34 cellular contexts compared by ENCODE assay signal in the genomic region with DNA sequence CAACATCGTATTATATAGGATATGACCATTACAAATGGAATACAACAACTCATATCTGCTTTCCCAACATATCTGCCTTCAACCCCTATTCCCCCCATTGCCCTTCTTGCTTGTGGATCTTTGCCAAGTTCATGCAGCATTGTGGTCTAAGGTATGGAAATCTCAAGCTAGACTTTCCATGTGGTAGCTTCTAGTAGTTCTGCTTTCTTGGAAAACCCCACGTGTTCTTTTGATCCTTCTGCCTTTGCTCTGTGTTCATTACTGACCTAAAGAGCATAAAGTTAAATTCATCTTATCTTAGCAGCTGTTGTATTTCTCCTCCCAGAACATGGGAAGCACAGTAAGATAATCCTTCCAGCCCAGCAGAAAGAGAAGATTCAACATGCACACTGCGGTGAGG.
"Had no signal": no experiment of that assay in that cellular context is flagged by ENCODE, and none has a peak within 500 bp of the region (broad histone marks: within the 10 kb centered on the region; RNA-seq: fewer than 3 reads in every experiment).

No MANE protein-coding gene starts in this region.

- FAIRE-seq: astrocyte, bronchial epithelial cell had no signal

- ATAC-seq: activated naive CD4-positive, alpha-beta T cell treated with anti-CD3 and anti-CD28 coated beads, Interleukin-2, amount 50 U/mL, for 72 hours; activated naive CD8-positive, alpha-beta T cell treated with anti-CD3 and anti-CD28 coated beads, Interleukin-2, amount 50 U/mL, for 24 hours; activated T-cell treated with anti-CD3 and anti-CD28 coated beads, Interleukin-2, amount 50 U/mL, for 4 hours; activated T-cell treated with anti-CD3 and anti-CD28 coated beads, Interleukin-2, amount 50 U/mL, for 72 hours; activated T-helper 17 cell treated with anti-CD3 and anti-CD28 coated beads, Interleukin-2, amount 50 U/mL, for 72 hours; body of pancreas had no signal

- H3K27ac ChIP-seq: adrenal gland, ascending aorta, body of pancreas, brain microvascular endothelial cell, breast epithelium, cardiac muscle cell had no signal

- H3K4me3 ChIP-seq: adrenal gland, ascending aorta, body of pancreas, breast epithelium, cardiac muscle cell had no signal

- H3K36me3 ChIP-seq: adrenal gland, ascending aorta, brain microvascular endothelial cell, breast epithelium, cardiac muscle cell had no signal

- H3K27me3 ChIP-seq: adrenal gland, ascending aorta, body of pancreas, brain microvascular endothelial cell, breast epithelium, cardiac muscle cell had no signal

- H3K9me3 ChIP-seq: adrenal gland, ascending aorta, body of pancreas, breast epithelium had no signal

- DNase-seq: activated effector memory CD4-positive, alpha-beta T cell treated with anti-CD3 and anti-CD28 coated beads, Interleukin-2, amount 50 U/mL, for 16 hours; activated effector memory CD4-positive, alpha-beta T cell treated with Interleukin-2 at 50 U/mL for 16 hours; activated gamma-delta T cell; activated gamma-delta T cell treated with Interleukin-2 at 50 U/mL for 16 hours; activated naive CD4-positive, alpha-beta T cell; activated naive CD4-positive, alpha-beta T cell treated with anti-CD3 and anti-CD28 coated beads for 36 hours; activated naive CD4-positive, alpha-beta T cell treated with anti-CD3 and anti-CD28 coated beads, Interleukin-2, amount 10 ng/mL, durations not matched to agents 7 days and 5 days; activated naive CD4-positive, alpha-beta T cell treated with anti-CD3 and anti-CD28 coated beads, Interleukin-2, amount 50 U/mL, for 16 hours; activated naive CD4-positive, alpha-beta T cell treated with Interleukin-2 at 50 U/mL for 16 hours; activated naive CD8-positive, alpha-beta T cell treated with anti-CD3 and anti-CD28 coated beads for 36 hours; activated naive CD8-positive, alpha-beta T cell treated with anti-CD3 and anti-CD28 coated beads, Interleukin-2, amount 10 ng/mL, durations not matched to agents 7 days and 5 days; activated naive CD8-positive, alpha-beta T cell treated with anti-CD3 and anti-CD28 coated beads, Interleukin-2, amount 50 U/mL, for 24 hours; activated T-cell treated with anti-CD3 and anti-CD28 coated beads, Interleukin-2, amount 50 U/mL, for 1 hour; activated T-cell treated with anti-CD3 and anti-CD28 coated beads, Interleukin-2, amount 50 U/mL, for 24 hours; activated T-cell treated with anti-CD3 and anti-CD28 coated beads, Interleukin-2, amount 50 U/mL, for 4 hours; activated T-cell treated with anti-CD3 and anti-CD28 coated beads, Interleukin-2, amount 50 U/mL, for 48 hours; activated T-cell treated with anti-CD3 and anti-CD28 coated beads, Interleukin-2, amount 50 U/mL, for 72 hours; adrenal gland; amniotic stem cell; amygdala; anterior cingulate cortex; aorta; body of pancreas; brain microvascular endothelial cell; caudate nucleus; central memory CD4-positive, alpha-beta T cell; cerebellar nuclear complex had no signal

- H3K4me1 ChIP-seq: adrenal gland, ascending aorta, body of pancreas, breast epithelium had no signal
